Comparison of ENCODE assay signal across 14 cellular contexts in the genomic region with DNA sequence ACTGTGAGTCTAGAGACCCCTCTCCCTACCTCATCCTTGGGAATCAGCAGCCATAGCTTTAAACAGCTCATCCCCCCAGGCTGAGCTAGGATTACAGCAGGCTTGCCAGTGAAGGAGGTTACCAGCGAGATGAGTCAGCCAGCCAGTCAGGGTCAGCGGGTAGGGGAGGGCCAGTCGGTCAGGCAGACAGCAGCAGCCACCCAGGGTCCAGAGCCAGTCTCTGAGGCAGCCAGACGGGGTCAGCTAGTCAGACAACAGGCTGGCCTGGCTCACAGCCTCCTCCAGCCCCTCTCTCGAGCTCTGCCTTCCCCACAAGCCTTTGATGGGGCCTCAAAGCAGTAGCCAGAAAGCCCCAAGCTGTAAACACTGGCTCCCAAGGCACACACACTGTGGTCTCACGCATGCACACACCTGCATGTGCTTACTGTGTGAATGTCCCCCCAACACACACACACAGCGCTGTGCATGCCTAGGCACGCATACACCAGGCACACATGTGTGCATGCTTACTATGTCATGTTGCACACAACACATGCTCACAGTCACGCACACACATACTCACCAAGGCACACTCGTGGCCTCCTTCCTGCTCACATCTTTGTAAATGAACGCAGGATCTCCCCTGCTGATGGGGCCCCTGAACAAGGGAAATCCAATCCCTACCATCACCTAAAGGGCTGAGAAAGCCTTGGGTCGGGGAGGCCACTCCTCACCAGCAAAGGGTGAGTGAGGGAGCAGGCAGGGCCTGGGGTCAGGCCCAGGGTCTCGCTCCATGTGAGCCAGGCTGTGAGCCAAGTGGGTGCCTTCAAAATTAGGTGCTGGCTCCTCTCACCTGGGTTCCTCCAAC. TPM values are rescaled to one million over a fixed set of nuclear protein-coding genes. Genes with fewer than 3 reads are reported as not detected.
DNase-seq lines count a peak whose midpoint lies in the region; ATAC-seq, FAIRE-seq and TF ChIP-seq lines count a peak whose summit lies in the region.
"Had no signal": no experiment of that assay in that cellular context is flagged by ENCODE, and none has a peak within 500 bp of the region (broad histone marks: within the 10 kb centered on the region; RNA-seq: fewer than 3 reads in every experiment).

No MANE protein-coding gene starts in this region.

- peaks cover 6% of the 10 kb centered on the region for H3K9me3 Mint-ChIP-seq in glutamatergic neuron (ENCODE audit: unreplicated experiment)
- no peaks in the 10 kb centered on the region for H3K9me3 Mint-ChIP-seq in effector memory CD8-positive, alpha-beta T cell
- H3K9me3 Mint-ChIP-seq: dendritic cell treated with granulocyte-macrophage colony-stimulating factor and Interleukin-4, amounts not matched to agents 40 ng/mL and 50 ng/mL, for 4 days had no signal

- no peaks in the 10 kb centered on the region for H3K36me3 Mint-ChIP-seq in glutamatergic neuron (ENCODE audit: unreplicated experiment)
- no peaks in the 10 kb centered on the region for H3K36me3 Mint-ChIP-seq in effector memory CD8-positive, alpha-beta T cell (ENCODE audit: insufficient read depth)

- DNase-seq in 8988T (peak; percentile 70), H54 (ENCODE audit: insufficient read length, low spot score) (peak; percentile 99), SW480 (ENCODE audit: low spot score) (peak; percentile 72), glutamatergic neuron (peak; percentile 57), NCI-H510A treated with DMSO at 0.1 percent for 48 hours (lab: John Stamatoyannopoulos, UW) (no peak), NCI-H748 (lab: John Stamatoyannopoulos, UW; ENCODE audit: unreplicated experiment) (no peak), NCI-H146 (lab: John Stamatoyannopoulos, UW) (no peak)
- DNase-seq in effector memory CD8-positive, alpha-beta T cell = no peak
- DNase-seq: KBM-7, left ventricle myocardium inferior had no signal

- H3K4me1 Mint-ChIP-seq in glutamatergic neuron (ENCODE audit: low read depth, unreplicated experiment) = peaks cover 18% of the 10 kb centered on the region
- H3K4me1 Mint-ChIP-seq in effector memory CD8-positive, alpha-beta T cell (ENCODE audit: low read depth in 2 of 2) = no peaks in the 10 kb centered on the region
- H3K4me1 Mint-ChIP-seq: B cell had no signal

- H3K27me3 Mint-ChIP-seq in glutamatergic neuron (ENCODE audit: unreplicated experiment) = peaks cover 4% of the 10 kb centered on the region
- H3K27me3 Mint-ChIP-seq in effector memory CD8-positive, alpha-beta T cell = peaks cover 24 to 27% of the 10 kb centered on the region in 2 donors

- peak; percentile 65 for FAIRE-seq in H54 (lab: Jason Lieb, UNC)

- no peak for ATAC-seq in effector memory CD8-positive, alpha-beta T cell (replicated peaks)

- H3K27ac Mint-ChIP-seq in glutamatergic neuron (ENCODE audit: unreplicated experiment) = peak overlapping the region; percentile 70
- no peak overlapping the region for H3K27ac Mint-ChIP-seq in effector memory CD8-positive, alpha-beta T cell
- H3K27ac Mint-ChIP-seq: B cell; dendritic cell treated with granulocyte-macrophage colony-stimulating factor and Interleukin-4, amounts not matched to agents 40 ng/mL and 50 ng/mL, for 4 days had no signal

- H3K4me3 Mint-ChIP-seq in glutamatergic neuron (ENCODE audit: unreplicated experiment) = no peak overlapping the region
- no peak overlapping the region for H3K4me3 Mint-ChIP-seq in effector memory CD8-positive, alpha-beta T cell
- H3K4me3 Mint-ChIP-seq: B cell; dendritic cell treated with granulocyte-macrophage colony-stimulating factor and Interleukin-4, amounts not matched to agents 40 ng/mL and 50 ng/mL, for 4 days had no signal

- no peak for TF ChIP-seq CTCF in glutamatergic neuron (IDR thresholded peaks at IDR 0.05; ENCODE audit: partially characterized antibody, unreplicated experiment)

- TF ChIP-seq POLR2A in H54 (IDR thresholded peaks at IDR 0.05; ENCODE audit: low read depth, low read length) = no peak; the same call in 1 of the 2 replicates

RNA-seq across cellular contexts. Expression of a gene that starts 28.2 kb away (rescaled TPM):
- total RNA-seq in glutamatergic neuron (ENCODE audit: unreplicated experiment) = 162 TPM
- total RNA-seq: activated CD8-positive, alpha-beta memory T cell treated with anti-CD3 and anti-CD28 coated beads for 36 hours; B cell; left ventricle myocardium inferior; subcutaneous adipose tissue had no signal

Comparison
In these comparisons a context has a peak if more than half of its experiments do, and no peak if none do; other contexts are left out.
1. DNase-seq: peak in 8988T (single experiment), H54 (single experiment), SW480 (single experiment) and glutamatergic neuron (single experiment); none in NCI-H510A treated with DMSO at 0.1 percent for 48 hours (single experiment), NCI-H748 (single experiment), effector memory CD8-positive, alpha-beta T cell (0 of 3) and NCI-H146 (single experiment).